Comparison of ENCODE assay signal across 11 cellular contexts in genomic region chr1:152167835-152168534, GRCh38. TPM values are rescaled to one million over a fixed set of nuclear protein-coding genes. Genes with fewer than 3 reads are reported as not detected.
A peak's percentile ranks its signal among the peaks of the same experiment; 100 is the strongest.
DNase-seq lines count a peak whose midpoint lies in the region; ATAC-seq and TF ChIP-seq lines count a peak whose summit lies in the region.
"Had no signal": no experiment of that assay in that cellular context is flagged by ENCODE, and none has a peak within 500 bp of the region (broad histone marks: within the 10 kb centered on the region; RNA-seq: fewer than 3 reads in every experiment).

No MANE protein-coding gene starts in this region.

- H3K79me2 ChIP-seq in mammary epithelial cell (ENCODE audit: insufficient read depth, low read length) (no peaks in the 10 kb centered on the region), mesendoderm (ENCODE audit: control insufficient read depth, insufficient read depth, low read length) (no peaks in the 10 kb centered on the region)

- H2BK5ac ChIP-seq in mesendoderm (ENCODE audit: low read length) = no peak overlapping the region

- H3K27ac ChIP-seq in mammary epithelial cell (ENCODE audit: insufficient read depth, low read depth, low read length) = peak overlapping the region; percentile 68
- no peak overlapping the region for H3K27ac ChIP-seq in mesendoderm (ENCODE audit: low read depth, low read length)
- H3K27ac ChIP-seq in coronary artery = peak overlapping the region in 1 of 2 donors; percentile 3

- H3K4me1 ChIP-seq in Caco-2 (peaks cover 36% of the 10 kb centered on the region), mammary epithelial cell (ENCODE audit: insufficient read depth, low read length) (peaks cover 42% of the 10 kb centered on the region), mesendoderm (ENCODE audit: control insufficient read depth, low read depth, low read length) (no peaks in the 10 kb centered on the region)

- H3K36me3 Mint-ChIP-seq in Caco-2 (ENCODE audit: insufficient read depth, unreplicated experiment) = peaks cover 1% of the 10 kb centered on the region

- H2BK15ac ChIP-seq in mesendoderm (replicated peaks; ENCODE audit: low read depth) = no peak overlapping the region

- dilution Hi-C loops in mammary epithelial cell (cut with HindIII; ENCODE audit: low sequenced_read_pairs) = no loop called here

- peak overlapping the region; percentile 23 for H3K4me2 ChIP-seq in mammary epithelial cell (ENCODE audit: insufficient read depth, low read depth, low read length)
- no peak overlapping the region for H3K4me2 ChIP-seq in mesendoderm (ENCODE audit: low read length)

- H3K9ac ChIP-seq in mammary epithelial cell (ENCODE audit: insufficient read depth, low read length) (no peak overlapping the region), mesendoderm (ENCODE audit: low read length) (no peak overlapping the region)

- BruUV-seq in Caco-2 (replicated peaks; lab: Mats Ljungman, UMichigan) = no TSS peak
- no TSS peak for BruUV-seq in mammary epithelial cell (replicated peaks; lab: Mats Ljungman, UMichigan)

- CTCF ChIA-PET in Caco-2 (lab: Charles Lee) (no interaction called here), mammary epithelial cell (lab: Charles Lee; ENCODE audit: low non-redundant PET) (interaction anchor here (0.6 kb wide), 1 partner anchor 60 kb away, joined by 3 read pairs; no protein-coding TSS in a partner anchor)

- H3K9me3 Mint-ChIP-seq in Caco-2 (ENCODE audit: unreplicated experiment) = peaks cover 14% of the 10 kb centered on the region

- intact Hi-C loops in Caco-2 (cut with micrococcal nuclease; ENCODE audit: unreplicated experiment) (no loop called here), mammary epithelial cell (cut with micrococcal nuclease) (loop anchor here (1.0 to 10.0 kb wide), 3 partner anchors 14 to 263 kb away; partner anchors contain the start of gene THEM4)

- TF ChIP-seq CTCF in Caco-2 (IDR thresholded peaks at IDR 0.05; ENCODE audit: insufficient read depth in 1 of 2, low read depth in 1 of 2, low read length in 1 of 2, severe bottlenecking in 1 of 2, unreplicated experiment in 1 of 2) (no peak), mammary epithelial cell (conservative IDR thresholded peaks at IDR 0.05 in 1 of 2, IDR thresholded peaks at IDR 0.05 in 1 of 2; ENCODE audit: extremely low read depth in 1 of 2, insufficient read depth in 1 of 2, low read depth in 1 of 2, low read length in 2 of 2) (no peak), coronary artery (IDR thresholded peaks at IDR 0.05) (no peak)

- H4K20me1 ChIP-seq in mammary epithelial cell (ENCODE audit: insufficient read depth, low read length) = no peaks in the 10 kb centered on the region

- no peaks in the 10 kb centered on the region for H3K27me3 Mint-ChIP-seq in Caco-2 (ENCODE audit: insufficient read depth, unreplicated experiment)

- H4K8ac ChIP-seq in mesendoderm (ENCODE audit: low read depth, low read length) = no peak overlapping the region

- H4K5ac ChIP-seq in mesendoderm (ENCODE audit: low read length) = no peak overlapping the region

- no peak overlapping the region for H2BK120ac ChIP-seq in mesendoderm (ENCODE audit: low read depth, low read length)

- H3K56ac ChIP-seq in mesendoderm (ENCODE audit: low read length) = no peak overlapping the region

- DNase-seq in Caco-2 (peak; percentile 53 to 56), M059J (ENCODE audit: low read depth) (peak; percentile 96), mammary epithelial cell (peak; percentile 99), mesendoderm (peak; percentile 63), NCI-H2227 (lab: John Stamatoyannopoulos, UW; ENCODE audit: unreplicated experiment) (no peak), coronary artery (ENCODE audit: low spot score) (no peak)
- DNase-seq: NCI-H1694 treated with DMSO at 0.1 percent for 48 hours had no signal

- H2AFZ ChIP-seq in mammary epithelial cell (ENCODE audit: low read depth, low read length) = peak overlapping the region; percentile 11

- H3K4me1 Mint-ChIP-seq in Caco-2 (ENCODE audit: low read depth, unreplicated experiment) = peaks cover 32% of the 10 kb centered on the region

- WGBS in mammary epithelial cell (ENCODE audit: low coverage, missing lambda C conversion rate) = 5% methylated on average over 3 of the region's 3 CpGs
- no CpG with 5 or more reads among the region's 3 CpGs for WGBS in mesendoderm (ENCODE audit: extremely low coverage, insufficient coverage, low lambda C conversion rate)

- H3K23ac ChIP-seq in mesendoderm (ENCODE audit: low read length) = no peak overlapping the region

- in situ Hi-C loops in mammary epithelial cell (cut with MboI; ENCODE audit: low sequenced_read_pairs in 2 of 2) = no loop called here

- H3K79me1 ChIP-seq in mesendoderm (ENCODE audit: low read length) = no peaks in the 10 kb centered on the region

- ATAC-seq in GM21825 (IDR thresholded peaks at IDR 0.05; ENCODE audit: unreplicated experiment) = no peak
- no peak for ATAC-seq in GM18861 (IDR thresholded peaks at IDR 0.05; ENCODE audit: unreplicated experiment)

- H3K4me3 ChIP-seq in Caco-2 (ENCODE audit: low read depth, low read length) = no peak overlapping the region
- no peak overlapping the region for H3K4me3 ChIP-seq in mammary epithelial cell (replicated peaks in 1 of 3; ENCODE audit: insufficient read depth in 1 of 3, low read depth in 2 of 3, low read length in 3 of 3)
- H3K4me3 ChIP-seq in mesendoderm (ENCODE audit: low read length) = no peak overlapping the region
- H3K4me3 ChIP-seq in coronary artery = no peak overlapping the region

- H3K36me3 ChIP-seq in Caco-2 (ENCODE audit: control insufficient read depth, insufficient read depth, low read length) = no peaks in the 10 kb centered on the region
- no peaks in the 10 kb centered on the region for H3K36me3 ChIP-seq in mammary epithelial cell (ENCODE audit: insufficient read depth, low read length)
- H3K36me3 ChIP-seq in mesendoderm (ENCODE audit: control insufficient read depth, insufficient read depth, low read length) = no peaks in the 10 kb centered on the region

- H2AK5ac ChIP-seq in mesendoderm (ENCODE audit: low read length) = no peak overlapping the region

- H3K9me3 ChIP-seq in Caco-2 (no peaks in the 10 kb centered on the region), mammary epithelial cell (replicated peaks; ENCODE audit: insufficient read depth, low read length) (no peaks in the 10 kb centered on the region)

- peak overlapping the region; percentile 30 for H3K27ac Mint-ChIP-seq in Caco-2 (ENCODE audit: unreplicated experiment)

- H3K18ac ChIP-seq in mesendoderm (ENCODE audit: low read length) = no peak overlapping the region

- POLR2A ChIA-PET in Caco-2 (lab: Charles Lee) = no interaction called here

- no peak overlapping the region for H3K4me3 Mint-ChIP-seq in Caco-2 (ENCODE audit: unreplicated experiment)

- no peaks in the 10 kb centered on the region for H3K27me3 ChIP-seq in Caco-2 (replicated peaks; ENCODE audit: control insufficient read depth, insufficient read depth, low read length)
- no peaks in the 10 kb centered on the region for H3K27me3 ChIP-seq in mammary epithelial cell (ENCODE audit: insufficient read depth, low read length)
- H3K27me3 ChIP-seq in mesendoderm (ENCODE audit: insufficient read depth, low read length, poor library complexity) = no peaks in the 10 kb centered on the region

- H3K4ac ChIP-seq in mesendoderm (ENCODE audit: low read depth, low read length) = no peak overlapping the region

RNA-seq across cellular contexts. Expression of gene RPTN, which starts 9.0 kb away (rescaled TPM):
- total RNA-seq in Caco-2 (2022) = not detected in 2 replicates
- not detected in 2 replicates for total RNA-seq in M059J (2014; rRNA removed; shearing (Covaris generic))
- not detected for total RNA-seq in mammary epithelial cell
- 0.01 TPM for polyA plus RNA-seq in mammary epithelial cell
- polyA minus RNA-seq in mammary epithelial cell = not detected
- polyA plus RNA-seq in mesendoderm (2013, experiment 1 of 2) = not detected
- polyA plus RNA-seq in mesendoderm (2013, experiment 2 of 2) = not detected
- total RNA-seq: liver had no signal
- polyA plus RNA-seq: liver had no signal

RNA-seq across cellular contexts. Expression of gene TCHH, which starts 52.7 kb away (rescaled TPM):
- total RNA-seq in Caco-2 (2022) = 0.39 and 0.54 TPM in 2 replicates
- total RNA-seq in M059J (2014; rRNA removed; shearing (Covaris generic)) = not detected in 2 replicates
- under 1 TPM in 1 of 2 donors, not detected in 1; 0.19 TPM for total RNA-seq in mammary epithelial cell
- polyA plus RNA-seq in mammary epithelial cell = 0.02 TPM
- polyA minus RNA-seq in mammary epithelial cell = not detected
- 0.10 TPM for polyA plus RNA-seq in mesendoderm (2013, experiment 1 of 2)
- polyA plus RNA-seq in mesendoderm (2013, experiment 2 of 2) = 0.08 TPM

RNA-seq across cellular contexts. Expression of gene HRNR, which starts 56.0 kb away (rescaled TPM):
- total RNA-seq in Caco-2 (2022) (not detected in 2 replicates), mammary epithelial cell (under 1 TPM in 1 of 2 donors, not detected in 1; under 0.01 TPM)
- not detected in 2 replicates for total RNA-seq in M059J (2014; rRNA removed; shearing (Covaris generic))
- not detected for polyA plus RNA-seq in mammary epithelial cell
- polyA minus RNA-seq in mammary epithelial cell = not detected
- polyA plus RNA-seq in mesendoderm (2013, experiment 1 of 2) = not detected
- not detected for polyA plus RNA-seq in mesendoderm (2013, experiment 2 of 2)
- total RNA-seq: liver, subcutaneous adipose tissue had no signal

Comparison
In these comparisons a context has a peak if more than half of its experiments do, and no peak if none do; other contexts are left out.
1. DNase-seq: peak in Caco-2 (2 of 2), M059J (single experiment), mammary epithelial cell (single experiment) and mesendoderm (single experiment); none in NCI-H2227 (single experiment) and coronary artery (single experiment).